Comparison of ENCODE assay signal across 10 cellular contexts in genomic region chr12:12432373-12432772, GRCh38.
DNase-seq lines count a peak whose midpoint lies in the region; ATAC-seq, FAIRE-seq and TF ChIP-seq lines count a peak whose summit lies in the region.
"Had no signal": no experiment of that assay in that cellular context is flagged by ENCODE, and none has a peak within 500 bp of the region (broad histone marks: within the 10 kb centered on the region; RNA-seq: fewer than 3 reads in every experiment).

No MANE protein-coding gene starts in this region.

- POLR2A ChIA-PET in naive thymus-derived CD8-positive, alpha-beta T cell (lab: Charles Lee), result no interaction called here

- TF ChIP-seq CTCF in AG09309 (IDR thresholded peaks at IDR 0.05; ENCODE audit: control insufficient read depth, insufficient read depth, low read depth, low read length, missing control alignments), result no peak
- TF ChIP-seq CTCF in astrocyte of the cerebellum (IDR thresholded peaks at IDR 0.05; ENCODE audit: low read depth, low read length, missing control alignments), result no peak

- H3K4me3 ChIP-seq in AG09309 (ENCODE audit: control insufficient read depth, low read depth, low read length), result no peak overlapping the region
- H3K4me3 ChIP-seq in astrocyte of the cerebellum (ENCODE audit: low read depth, low read length), result no peak overlapping the region

- H3K4me3 Mint-ChIP-seq in naive thymus-derived CD8-positive, alpha-beta T cell, result no peak overlapping the region
- H3K4me3 Mint-ChIP-seq: activated B cell treated with CpG ODN at 0.5 μM for 24 hours had no signal

- FAIRE-seq in islet of Langerhans (lab: Jason Lieb, UNC), result peak; percentile 76
- no peak for FAIRE-seq in HTR-8/SVneo (lab: Jason Lieb, UNC)

- peak overlapping the region in 2 of 10 donors; percentile 68 to 74 for H3K27ac Mint-ChIP-seq in naive thymus-derived CD8-positive, alpha-beta T cell
- H3K27ac Mint-ChIP-seq: activated B cell treated with CpG ODN at 0.5 μM for 24 hours had no signal

- peaks cover 0 to 5% (median 0%) of the 10 kb centered on the region in 9 donors for H3K9me3 Mint-ChIP-seq in naive thymus-derived CD8-positive, alpha-beta T cell

- H3K27me3 Mint-ChIP-seq in naive thymus-derived CD8-positive, alpha-beta T cell, result no peaks in the 10 kb centered on the region
- H3K27me3 Mint-ChIP-seq: activated B cell treated with CpG ODN at 0.5 μM for 24 hours had no signal

- DNase-seq in AG09309 (ENCODE audit: low read depth) (peak; percentile 43), HCEC 1CT (peak; percentile 79), astrocyte of the cerebellum (ENCODE audit: low read depth) (peak; percentile 81), HTR-8/SVneo (ENCODE audit: insufficient read length, low spot score) (no peak), glomerular visceral epithelial cell (ENCODE audit: extremely low spot score) (no peak)
- DNase-seq in naive thymus-derived CD8-positive, alpha-beta T cell, result no peak
- DNase-seq: activated B cell treated with CpG ODN at 0.5 μM for 24 hours, caudate nucleus had no signal

- ATAC-seq in HG02938 (IDR thresholded peaks at IDR 0.05; ENCODE audit: unreplicated experiment), result no peak
- ATAC-seq in naive thymus-derived CD8-positive, alpha-beta T cell, result no peak

- in situ Hi-C loops in astrocyte of the cerebellum (cut with HindIII; ENCODE audit: low sequenced_read_pairs), result no loop called here

- peaks cover 7 to 28% (median 25%) of the 10 kb centered on the region in 3 donors for H3K36me3 Mint-ChIP-seq in naive thymus-derived CD8-positive, alpha-beta T cell

- peaks cover 11 to 30% (median 17%) of the 10 kb centered on the region in 4 donors for H3K4me1 Mint-ChIP-seq in naive thymus-derived CD8-positive, alpha-beta T cell
- H3K4me1 Mint-ChIP-seq: activated B cell treated with CpG ODN at 0.5 μM for 24 hours had no signal

Comparison
In these comparisons a context has a peak if more than half of its experiments do, and no peak if none do; other contexts are left out.
1. DNase-seq: peak in AG09309 (single experiment), HCEC 1CT (single experiment) and astrocyte of the cerebellum (single experiment); none in naive thymus-derived CD8-positive, alpha-beta T cell (0 of 10), HTR-8/SVneo (single experiment) and glomerular visceral epithelial cell (single experiment).